In the genomic region with DNA sequence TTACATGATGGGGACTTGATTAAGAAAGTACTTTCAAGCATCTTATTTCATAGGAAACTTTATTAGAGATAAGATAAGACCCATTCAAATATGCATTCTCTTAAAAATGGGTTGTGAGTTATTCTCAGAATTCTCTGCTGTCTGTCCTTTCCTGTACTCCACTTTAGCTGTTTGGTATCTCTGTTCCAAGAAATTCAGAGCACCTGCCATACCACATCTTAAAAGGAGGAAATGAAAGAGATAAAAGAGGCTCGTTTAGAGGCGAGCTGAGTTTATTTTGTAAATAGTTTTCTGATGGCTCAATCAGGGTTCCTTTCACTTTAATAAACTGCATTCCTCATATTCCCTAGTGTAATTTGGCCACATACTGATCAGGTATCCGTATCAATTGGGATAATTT, we compare ENCODE assay signal across 9 cellular contexts.
DNase-seq lines count a peak whose midpoint lies in the region; ATAC-seq and TF ChIP-seq lines count a peak whose summit lies in the region.
"Had no signal": no experiment of that assay in that cellular context is flagged by ENCODE, and none has a peak within 500 bp of the region (broad histone marks: within the 10 kb centered on the region; RNA-seq: fewer than 3 reads in every experiment).

No MANE protein-coding gene starts in this region.

- H3K36me3 Mint-ChIP-seq in IgD-negative memory B cell = no peaks in the 10 kb centered on the region
- H3K36me3 Mint-ChIP-seq in progenitor cell of endocrine pancreas (ENCODE audit: insufficient read depth) = no peaks in the 10 kb centered on the region

- 18 to 20% methylated on average over 3 of the region's 3 CpGs for WGBS in gastroesophageal sphincter (ENCODE audit: low coverage in 1 of 2), 2 donors

- H3K27me3 ChIP-seq in gastroesophageal sphincter = no peaks in the 10 kb centered on the region
- H3K27me3 ChIP-seq: pancreas had no signal

- peak; percentile 79 for ATAC-seq in GM21529 (IDR thresholded peaks at IDR 0.05; ENCODE audit: unreplicated experiment)
- no peak for ATAC-seq in gastroesophageal sphincter

- peak; percentile 4 for DNase-seq in GM12864 (ENCODE audit: low read depth)
- no peak for DNase-seq in erythroblast (lab: John Stamatoyannopoulos, UW)
- DNase-seq in SHP77 (lab: John Stamatoyannopoulos, UW) = no peak
- DNase-seq in progenitor cell of endocrine pancreas (ENCODE audit: low spot score, unreplicated experiment) = no peak
- DNase-seq in hepatic stellate cell (ENCODE audit: low spot score) = no peak

- H3K27ac Mint-ChIP-seq in IgD-negative memory B cell (peak overlapping the region in 2 of 3 donors; percentile 76 to 81), progenitor cell of endocrine pancreas (no peak overlapping the region)

- no peak for TF ChIP-seq POLR2A in gastroesophageal sphincter (IDR thresholded peaks at IDR 0.05)
- TF ChIP-seq POLR2A in erythroblast (IDR thresholded peaks at IDR 0.05; ENCODE audit: low read length) = no peak

- H3K9me3 Mint-ChIP-seq in IgD-negative memory B cell = no peaks in the 10 kb centered on the region
- H3K9me3 Mint-ChIP-seq in progenitor cell of endocrine pancreas (ENCODE audit: low read depth) = no peaks in the 10 kb centered on the region

- H3K4me3 Mint-ChIP-seq in IgD-negative memory B cell (peak overlapping the region in 2 of 4 donors; percentile 63 to 81), progenitor cell of endocrine pancreas (ENCODE audit: low read depth) (no peak overlapping the region)

- peak overlapping the region; percentile 53 to 68 (median 56) for H3K27ac ChIP-seq in gastroesophageal sphincter
- H3K27ac ChIP-seq: pancreas had no signal

- peaks cover 0 to 6% of the 10 kb centered on the region in 2 donors for H3K36me3 ChIP-seq in gastroesophageal sphincter
- H3K36me3 ChIP-seq: pancreas had no signal

- H3K27me3 Mint-ChIP-seq in IgD-negative memory B cell (no peaks in the 10 kb centered on the region), progenitor cell of endocrine pancreas (no peaks in the 10 kb centered on the region)

- TF ChIP-seq CTCF in GM12864 (IDR thresholded peaks at IDR 0.05; ENCODE audit: low read depth, low read length, missing control alignments) (no peak), gastroesophageal sphincter (IDR thresholded peaks at IDR 0.05) (no peak), progenitor cell of endocrine pancreas (IDR thresholded peaks at IDR 0.05; ENCODE audit: unreplicated experiment) (no peak)

- H3K9me3 ChIP-seq in gastroesophageal sphincter = no peaks in the 10 kb centered on the region
- H3K9me3 ChIP-seq: pancreas had no signal

- H3K4me3 ChIP-seq in GM12864 (ENCODE audit: low read depth, low read length) = no peak overlapping the region
- H3K4me3 ChIP-seq in gastroesophageal sphincter = no peak overlapping the region
- H3K4me3 ChIP-seq: pancreas had no signal

- peaks cover 27 to 31% (median 30%) of the 10 kb centered on the region in 3 donors for H3K4me1 Mint-ChIP-seq in IgD-negative memory B cell
- peaks cover 2% of the 10 kb centered on the region for H3K4me1 Mint-ChIP-seq in progenitor cell of endocrine pancreas (ENCODE audit: low read depth)

- no peak for TF ChIP-seq EP300 in gastroesophageal sphincter (IDR thresholded peaks at IDR 0.05)

- H3K4me1 ChIP-seq in gastroesophageal sphincter = peaks cover 12 to 58% (median 17%) of the 10 kb centered on the region in 3 donors
